Comparison of ENCODE assay signal across 34 cellular contexts in genomic region chr2:6787376-6787775, GRCh38.
"Had no signal": no experiment of that assay in that cellular context is flagged by ENCODE, and none has a peak within 500 bp of the region (broad histone marks: within the 10 kb centered on the region; RNA-seq: fewer than 3 reads in every experiment).

No MANE protein-coding gene starts in this region.

- H3K27ac ChIP-seq: body of pancreas, Peyer's patch, VCaP had no signal

- H3K9me3 Mint-ChIP-seq: activated B cell treated with CpG ODN at 0.5 μM for 24 hours; activated CD4-positive, alpha-beta memory T cell treated with anti-CD3 and anti-CD28 coated beads, Interleukin-2, amount 10 ng/mL, durations not matched to agents 7 days and 5 days; activated naive CD8-positive, alpha-beta T cell treated with anti-CD3 and anti-CD28 coated beads for 36 hours; activated T-helper 17 cell treated with anti-CD3 and anti-CD28 coated beads, Interleukin-2, amount 50 U/mL, for 72 hours had no signal

- FAIRE-seq: astrocyte, K562 had no signal

- H3K4me3 ChIP-seq: body of pancreas, K562, Peyer's patch had no signal

- H3K27me3 ChIP-seq: Peyer's patch had no signal

- DNase-seq: activated B cell treated with CpG ODN at 0.5 μM for 24 hours; activated CD4-positive, alpha-beta memory T cell treated with anti-CD3 and anti-CD28 coated beads, Interleukin-2, amount 10 ng/mL, durations not matched to agents 7 days and 5 days; activated CD4-positive, alpha-beta T cell treated with anti-CD3 and anti-CD28 coated beads for 4 hours; activated CD4-positive, CD25-positive, alpha-beta regulatory T cell treated with anti-CD3 and anti-CD28 coated beads, Interleukin-2, amount 50 U/mL, for 72 hours; activated CD8-positive, alpha-beta memory T cell treated with anti-CD3 and anti-CD28 coated beads for 24 hours; activated CD8-positive, alpha-beta memory T cell treated with anti-CD3 and anti-CD28 coated beads, Interleukin-2, amount 10 ng/mL, durations not matched to agents 7 days and 5 days; activated CD8-positive, alpha-beta memory T cell treated with anti-CD3 and anti-CD28 coated beads, Interleukin-2, amount 50 U/mL, for 48 hours; activated effector memory CD4-positive, alpha-beta T cell treated with anti-CD3 and anti-CD28 coated beads, Interleukin-2, amount 50 U/mL, for 16 hours; activated naive CD4-positive, alpha-beta T cell; activated naive CD4-positive, alpha-beta T cell treated with anti-CD3 and anti-CD28 coated beads, Interleukin-2, amount 50 U/mL, for 16 hours; activated naive CD8-positive, alpha-beta T cell treated with anti-CD3 and anti-CD28 coated beads for 36 hours; activated T-cell treated with anti-CD3 and anti-CD28 coated beads, Interleukin-2, amount 50 U/mL, for 72 hours; body of pancreas; central memory CD4-positive, alpha-beta T cell; NCI-H1105; NCI-H1436; NCI-H1694; NCI-H1930; NCI-H345; NCI-H510A; NCI-H526; NCI-H748 treated with DMSO at 0.1 percent for 48 hours; NK-92 treated with Interleukin-12 subunit alpha and Interleukin-12 subunit beta, amount 100 ng/mL, for 24 hours; PC-3; Peyer's patch; Right ventricle myocardium superior; SW 1271; T-helper 1 cell; T-helper 2 cell; T-helper 9 cell had no signal

- H3K4me1 ChIP-seq: body of pancreas, Peyer's patch had no signal

- H3K4me1 Mint-ChIP-seq: activated B cell treated with CpG ODN at 0.5 μM for 24 hours; activated CD4-positive, alpha-beta memory T cell treated with anti-CD3 and anti-CD28 coated beads, Interleukin-2, amount 10 ng/mL, durations not matched to agents 7 days and 5 days; activated CD8-positive, alpha-beta memory T cell treated with anti-CD3 and anti-CD28 coated beads, Interleukin-2, amount 10 ng/mL, durations not matched to agents 7 days and 5 days; activated naive CD8-positive, alpha-beta T cell treated with anti-CD3 and anti-CD28 coated beads for 36 hours; activated T-helper 17 cell treated with anti-CD3 and anti-CD28 coated beads, Interleukin-2, amount 50 U/mL, for 72 hours had no signal

- H3K36me3 Mint-ChIP-seq: activated CD8-positive, alpha-beta memory T cell treated with anti-CD3 and anti-CD28 coated beads, Interleukin-2, amount 10 ng/mL, durations not matched to agents 7 days and 5 days; activated naive CD8-positive, alpha-beta T cell treated with anti-CD3 and anti-CD28 coated beads for 36 hours had no signal

- H3K4me3 Mint-ChIP-seq: activated B cell treated with CpG ODN at 0.5 μM for 24 hours; activated CD4-positive, alpha-beta memory T cell treated with anti-CD3 and anti-CD28 coated beads, Interleukin-2, amount 10 ng/mL, durations not matched to agents 7 days and 5 days; activated CD8-positive, alpha-beta memory T cell treated with anti-CD3 and anti-CD28 coated beads, Interleukin-2, amount 10 ng/mL, durations not matched to agents 7 days and 5 days; activated naive CD8-positive, alpha-beta T cell treated with anti-CD3 and anti-CD28 coated beads for 36 hours; activated T-cell treated with anti-CD3 and anti-CD28 coated beads, Interleukin-2, amount 50 U/mL, for 72 hours; activated T-helper 17 cell treated with anti-CD3 and anti-CD28 coated beads, Interleukin-2, amount 50 U/mL, for 72 hours had no signal

- ATAC-seq: activated CD8-positive, alpha-beta memory T cell treated with anti-CD3 and anti-CD28 coated beads, Interleukin-2, amount 10 ng/mL, durations not matched to agents 7 days and 5 days; activated T-cell treated with anti-CD3 and anti-CD28 coated beads, Interleukin-2, amount 50 U/mL, for 72 hours; activated T-helper 17 cell treated with anti-CD3 and anti-CD28 coated beads, Interleukin-2, amount 50 U/mL, for 72 hours; body of pancreas; K562; PC-3 had no signal

- H3K36me3 ChIP-seq: Peyer's patch had no signal

- H3K9me3 ChIP-seq: body of pancreas, Peyer's patch had no signal

- H3K27ac Mint-ChIP-seq: activated B cell treated with CpG ODN at 0.5 μM for 24 hours; activated CD4-positive, alpha-beta memory T cell treated with anti-CD3 and anti-CD28 coated beads, Interleukin-2, amount 10 ng/mL, durations not matched to agents 7 days and 5 days; activated CD8-positive, alpha-beta memory T cell treated with anti-CD3 and anti-CD28 coated beads, Interleukin-2, amount 10 ng/mL, durations not matched to agents 7 days and 5 days; activated naive CD8-positive, alpha-beta T cell treated with anti-CD3 and anti-CD28 coated beads for 36 hours; activated T-cell treated with anti-CD3 and anti-CD28 coated beads, Interleukin-2, amount 50 U/mL, for 72 hours; activated T-helper 17 cell treated with anti-CD3 and anti-CD28 coated beads, Interleukin-2, amount 50 U/mL, for 72 hours had no signal
